Comparison of ENCODE assay signal across 9 cellular contexts in genomic region chr9:132239999-132240859, GRCh38.
DNase-seq lines count a peak whose midpoint lies in the region; ATAC-seq, FAIRE-seq and TF ChIP-seq lines count a peak whose summit lies in the region.
"Had no signal": no experiment of that assay in that cellular context is flagged by ENCODE, and none has a peak within 500 bp of the region (broad histone marks: within the 10 kb centered on the region; RNA-seq: fewer than 3 reads in every experiment).

No MANE protein-coding gene starts in this region.

- peaks cover 42% of the 10 kb centered on the region for H3K27me3 Mint-ChIP-seq in nephron progenitor cell (ENCODE audit: low read depth, poor library complexity)

- peaks cover 29% of the 10 kb centered on the region for H3K27me3 ChIP-seq in BJ (ENCODE audit: control insufficient read depth, insufficient read depth, low read length)
- peaks cover 5% of the 10 kb centered on the region for H3K27me3 ChIP-seq in bronchial epithelial cell (ENCODE audit: control insufficient read depth, insufficient read depth, low read length)

- no peak for FAIRE-seq in bronchial epithelial cell (lab: Jason Lieb, UNC)

- POLR2A ChIA-PET in BJ (lab: Charles Lee) = no interaction called here

- no peak for TF ChIP-seq CTCF in BJ (IDR thresholded peaks at IDR 0.05; ENCODE audit: insufficient read depth, low read depth, low read length)
- TF ChIP-seq CTCF in bronchial epithelial cell (IDR thresholded peaks at IDR 0.05; ENCODE audit: insufficient read depth, low read length, severe bottlenecking) = no peak
- no peak for TF ChIP-seq CTCF in nephron progenitor cell (IDR thresholded peaks at IDR 0.05)

- H3K36me3 ChIP-seq in BJ (ENCODE audit: control insufficient read depth, insufficient read depth, low read length) (no peaks in the 10 kb centered on the region), bronchial epithelial cell (ENCODE audit: control insufficient read depth, insufficient read depth, low read length) (no peaks in the 10 kb centered on the region)

- no peaks in the 10 kb centered on the region for H3K36me3 Mint-ChIP-seq in nephron progenitor cell (ENCODE audit: low read depth)

- H3K4me1 Mint-ChIP-seq in nephron progenitor cell = peaks cover 52% of the 10 kb centered on the region

- ATAC-seq in HG03045 (IDR thresholded peaks at IDR 0.05; ENCODE audit: unreplicated experiment) (peak; percentile 1), HG03460 (IDR thresholded peaks at IDR 0.05; ENCODE audit: unreplicated experiment) (no peak)

- no peak overlapping the region for H3K27ac Mint-ChIP-seq in nephron progenitor cell
- H3K27ac Mint-ChIP-seq: progenitor cell of endocrine pancreas had no signal

- H3K4me3 Mint-ChIP-seq in nephron progenitor cell = no peak overlapping the region

- DNase-seq in BJ (ENCODE audit: low read depth) (no peak), bronchial epithelial cell (ENCODE audit: low read depth) (no peak), nephron progenitor cell (peak; percentile 49), foreskin melanocyte (no peak), NCI-H446 (lab: John Stamatoyannopoulos, UW) (no peak), pons (ENCODE audit: low spot score) (no peak)

- CTCF ChIA-PET in BJ (lab: Yijun Ruan, JAX) = interaction anchor here (1.0 to 11.0 kb wide), 6 partner anchors 12 to 478 kb away, joined by 3 to 248 read pairs (median 9); no protein-coding TSS in a partner anchor

- H3K9me3 Mint-ChIP-seq in nephron progenitor cell = no peaks in the 10 kb centered on the region

- H3K4me3 ChIP-seq in BJ (ENCODE audit: low read depth, low read length) (peak overlapping the region; percentile 51), bronchial epithelial cell (ENCODE audit: low read depth, low read length) (peak overlapping the region; percentile 44)
